22 cellular contexts compared by ENCODE assay signal in the genomic region with DNA sequence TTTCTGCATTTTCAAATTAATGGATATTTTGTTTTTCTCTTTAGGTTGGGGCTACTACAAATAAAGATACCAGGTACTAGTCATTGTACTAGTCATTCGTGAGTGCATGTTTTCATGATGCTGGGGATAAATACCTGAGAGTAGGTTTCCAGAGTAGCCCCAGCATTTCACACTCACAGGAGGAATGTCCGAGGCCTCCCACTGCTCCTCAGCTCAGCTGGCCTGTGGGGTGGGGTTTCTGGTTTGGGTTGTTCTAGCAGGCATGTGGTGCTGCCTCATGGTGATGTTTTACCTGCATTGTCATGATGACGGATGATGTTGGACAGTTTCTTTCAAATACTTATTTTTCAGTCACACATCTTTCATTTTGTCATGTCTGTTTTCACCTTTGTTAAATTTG.
"Had no signal": no experiment of that assay in that cellular context is flagged by ENCODE, and none has a peak within 500 bp of the region (broad histone marks: within the 10 kb centered on the region; RNA-seq: fewer than 3 reads in every experiment).

No MANE protein-coding gene starts in this region.

- H3K9me3 ChIP-seq: gastrocnemius medialis, ovary, sigmoid colon, thyroid gland had no signal

- H3K4me1 Mint-ChIP-seq: memory B cell; naive thymus-derived CD4-positive, alpha-beta T cell; stimulated activated memory B cell treated with anti-CD40 and anti-IgM and Interleukin-4, amounts not matched to agents 10 μg/mL and 1 μg/mL and 100 μg/mL, for 72 hours had no signal

- H3K36me3 ChIP-seq: gastrocnemius medialis, ovary, sigmoid colon, thyroid gland had no signal

- H3K9me3 Mint-ChIP-seq: memory B cell; stimulated activated memory B cell treated with anti-CD40 and anti-IgM and Interleukin-4, amounts not matched to agents 10 μg/mL and 1 μg/mL and 100 μg/mL, for 72 hours had no signal

- H3K27ac ChIP-seq: dorsolateral prefrontal cortex, epithelial cell of prostate, gastrocnemius medialis, ovary had no signal

- DNase-seq: cerebellar nuclear complex; dorsolateral prefrontal cortex; effector CD4-positive, alpha-beta T cell; foreskin fibroblast; gastrocnemius medialis; kidney; midbrain; naive thymus-derived CD4-positive, alpha-beta T cell; nephron progenitor cell; nucleus accumbens; ovary; sigmoid colon; stimulated activated CD4-positive, alpha-beta T cell treated with anti-CD3 and anti-CD28 coated beads, Interleukin-4, amount 100 ng/mL, for 4 hours; stimulated activated naive CD8-positive, alpha-beta T cell treated with anti-CD3 and anti-CD28 coated beads, Interleukin-15, Interleukin-2, amounts not matched to agents 100 U/mL and 50 U/mL, for 24 hours; thyroid gland; trophoblast cell had no signal

- H3K4me1 ChIP-seq: gastrocnemius medialis had no signal

- H3K27me3 Mint-ChIP-seq: memory B cell had no signal

- H3K4me3 Mint-ChIP-seq: memory B cell; naive thymus-derived CD4-positive, alpha-beta T cell; nephron progenitor cell; stimulated activated memory B cell treated with anti-CD40 and anti-IgM and Interleukin-4, amounts not matched to agents 10 μg/mL and 1 μg/mL and 100 μg/mL, for 72 hours had no signal

- H3K36me3 Mint-ChIP-seq: memory B cell; naive thymus-derived CD4-positive, alpha-beta T cell; stimulated activated memory B cell treated with anti-CD40 and anti-IgM and Interleukin-4, amounts not matched to agents 10 μg/mL and 1 μg/mL and 100 μg/mL, for 72 hours had no signal

- H3K27me3 ChIP-seq: ovary, sigmoid colon, thyroid gland had no signal

- ATAC-seq: esophagus mucosa; gastrocnemius medialis; left lobe of liver; naive thymus-derived CD4-positive, alpha-beta T cell; stimulated activated memory B cell treated with anti-CD40 and anti-IgM and Interleukin-4, amounts not matched to agents 10 μg/mL and 1 μg/mL and 100 μg/mL, for 72 hours; stimulated activated naive CD8-positive, alpha-beta T cell treated with anti-CD3 and anti-CD28 coated beads, Interleukin-15, Interleukin-2, amounts not matched to agents 100 U/mL and 50 U/mL, for 24 hours had no signal

- H3K27ac Mint-ChIP-seq: memory B cell; naive thymus-derived CD4-positive, alpha-beta T cell; nephron progenitor cell; stimulated activated memory B cell treated with anti-CD40 and anti-IgM and Interleukin-4, amounts not matched to agents 10 μg/mL and 1 μg/mL and 100 μg/mL, for 72 hours had no signal

- H3K4me3 ChIP-seq: dorsolateral prefrontal cortex, gastrocnemius medialis, lung, ovary, sigmoid colon, thyroid gland had no signal
